13 cellular contexts compared by ENCODE assay signal in genomic region chr3:5047764-5048163, GRCh38.
DNase-seq lines count a peak whose midpoint lies in the region; TF ChIP-seq lines count a peak whose summit lies in the region.
"Had no signal": no experiment of that assay in that cellular context is flagged by ENCODE, and none has a peak within 500 bp of the region (broad histone marks: within the 10 kb centered on the region; RNA-seq: fewer than 3 reads in every experiment).

No MANE protein-coding gene starts in this region.

- no peaks in the 10 kb centered on the region for H3K9me3 ChIP-seq in endodermal cell (ENCODE audit: control insufficient read depth, low read length)

- no peaks in the 10 kb centered on the region for H3K36me3 ChIP-seq in endodermal cell (ENCODE audit: control insufficient read depth, insufficient read depth, low read length)

- H3K4me1 Mint-ChIP-seq in progenitor cell of endocrine pancreas (ENCODE audit: low read depth) (peaks cover 5% of the 10 kb centered on the region), endodermal cell (no peaks in the 10 kb centered on the region)
- H3K4me1 Mint-ChIP-seq: CD8-positive, alpha-beta memory T cell; H9 had no signal

- H3K27me3 Mint-ChIP-seq in progenitor cell of endocrine pancreas = peaks cover 31% of the 10 kb centered on the region
- H3K27me3 Mint-ChIP-seq in endodermal cell (ENCODE audit: insufficient read depth) = no peaks in the 10 kb centered on the region
- H3K27me3 Mint-ChIP-seq: CD8-positive, alpha-beta memory T cell had no signal

- peaks cover 3% of the 10 kb centered on the region for H3K9me3 Mint-ChIP-seq in progenitor cell of endocrine pancreas (ENCODE audit: low read depth)
- H3K9me3 Mint-ChIP-seq in endodermal cell = peaks cover 4% of the 10 kb centered on the region

- peak overlapping the region; percentile 56 for H3K27ac Mint-ChIP-seq in progenitor cell of endocrine pancreas
- no peak overlapping the region for H3K27ac Mint-ChIP-seq in endodermal cell
- H3K27ac Mint-ChIP-seq: CD8-positive, alpha-beta memory T cell; H9 had no signal

- H3K27me3 ChIP-seq in endodermal cell (ENCODE audit: control insufficient read depth, insufficient read depth, low read length, poor library complexity, severe bottlenecking) = no peaks in the 10 kb centered on the region

- H3K27ac ChIP-seq in endodermal cell (ENCODE audit: low read depth, low read length) = no peak overlapping the region
- H3K27ac ChIP-seq: A549 had no signal

- H3K9ac ChIP-seq in endodermal cell (ENCODE audit: extremely low read depth, low read length, poor library complexity, severe bottlenecking) = no peak overlapping the region

- no peak overlapping the region for H3K4me3 Mint-ChIP-seq in progenitor cell of endocrine pancreas (ENCODE audit: low read depth)
- no peak overlapping the region for H3K4me3 Mint-ChIP-seq in endodermal cell
- H3K4me3 Mint-ChIP-seq: CD8-positive, alpha-beta memory T cell; H9 had no signal

- H3K4me3 ChIP-seq in endodermal cell (ENCODE audit: low read length) = no peak overlapping the region
- H3K4me3 ChIP-seq: A549 had no signal

- 87 to 88% methylated on average over 3 of the region's 3 CpGs for WGBS in endodermal cell (ENCODE audit: insufficient coverage in 1 of 2, insufficient read length in 1 of 2), 2 experiments

- TF ChIP-seq CTCF in progenitor cell of endocrine pancreas (IDR thresholded peaks at IDR 0.05; ENCODE audit: unreplicated experiment) = no peak
- no peak for TF ChIP-seq CTCF in endodermal cell (conservative IDR thresholded peaks at IDR 0.05)

- H3K4me1 ChIP-seq in endodermal cell (ENCODE audit: control insufficient read depth, insufficient read depth, low read length) = no peaks in the 10 kb centered on the region
- H3K4me1 ChIP-seq: A549 had no signal

- H3K36me3 Mint-ChIP-seq in progenitor cell of endocrine pancreas (ENCODE audit: insufficient read depth) (no peaks in the 10 kb centered on the region), endodermal cell (ENCODE audit: low read depth) (no peaks in the 10 kb centered on the region)
- H3K36me3 Mint-ChIP-seq: CD8-positive, alpha-beta memory T cell had no signal

- DNase-seq in NCI-H748 (lab: John Stamatoyannopoulos, UW; ENCODE audit: unreplicated experiment) = peak; percentile 94
- no peak for DNase-seq in NCI-H748 treated with DMSO at 0.1 percent for 48 hours (lab: John Stamatoyannopoulos, UW)
- peak; percentile 17 for DNase-seq in MV-4-11 (lab: John Stamatoyannopoulos, UW)
- DNase-seq in NCI-H82 (lab: John Stamatoyannopoulos, UW) = peak; percentile 81
- no peak for DNase-seq in progenitor cell of endocrine pancreas (ENCODE audit: low spot score, unreplicated experiment)
- DNase-seq in endodermal cell = no peak
- DNase-seq in activated CD4-positive, alpha-beta T cell treated with anti-CD3 and anti-CD28 coated beads, Interleukin-2, amount 50 U/mL, for 48 hours = no peak
- DNase-seq: CD8-positive, alpha-beta memory T cell; DMS79; EL; GOT3; H9 had no signal

Comparison
In these comparisons a context has a peak if more than half of its experiments do, and no peak if none do; other contexts are left out.
1. DNase-seq: peak in NCI-H748 (single experiment), MV-4-11 (single experiment) and NCI-H82 (single experiment); none in NCI-H748 treated with DMSO at 0.1 percent for 48 hours (single experiment), progenitor cell of endocrine pancreas (single experiment), endodermal cell (single experiment) and activated CD4-positive, alpha-beta T cell treated with anti-CD3 and anti-CD28 coated beads, Interleukin-2, amount 50 U/mL, for 48 hours (0 of 2).